1 cellular context compared by ENCODE assay signal in the genomic region with DNA sequence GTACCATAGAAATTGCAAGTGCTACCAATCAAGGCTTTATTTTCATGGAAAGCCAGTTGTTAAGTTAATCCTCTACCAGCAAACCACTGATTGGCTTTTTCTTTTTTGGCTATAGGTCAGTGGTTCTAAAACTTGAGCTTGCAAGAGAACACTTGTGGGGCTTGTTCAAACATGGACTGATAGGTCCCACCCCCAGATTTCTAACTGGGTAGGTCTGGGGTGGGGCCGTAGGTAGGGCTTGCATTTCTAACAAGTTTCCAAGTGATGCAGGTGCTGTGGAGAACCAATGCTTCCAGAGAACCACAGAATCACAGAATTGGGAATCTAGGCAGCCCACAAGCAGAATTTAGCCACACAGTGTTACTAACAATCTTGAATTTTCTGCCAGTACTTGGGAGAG. TPM values are rescaled to one million over a fixed set of nuclear protein-coding genes. Genes with fewer than 3 reads are reported as not detected.
"Had no signal": no experiment of that assay in that cellular context is flagged by ENCODE, and none has a peak within 500 bp of the region (broad histone marks: within the 10 kb centered on the region; RNA-seq: fewer than 3 reads in every experiment).

No MANE protein-coding gene starts in this region.

RNA-seq across cellular contexts. Expression of gene RHCE, which starts 36.8 kb away (rescaled TPM):
- total RNA-seq: mononuclear cell had no signal
